ENCODE assay signal across 1 cellular context in the genomic region with DNA sequence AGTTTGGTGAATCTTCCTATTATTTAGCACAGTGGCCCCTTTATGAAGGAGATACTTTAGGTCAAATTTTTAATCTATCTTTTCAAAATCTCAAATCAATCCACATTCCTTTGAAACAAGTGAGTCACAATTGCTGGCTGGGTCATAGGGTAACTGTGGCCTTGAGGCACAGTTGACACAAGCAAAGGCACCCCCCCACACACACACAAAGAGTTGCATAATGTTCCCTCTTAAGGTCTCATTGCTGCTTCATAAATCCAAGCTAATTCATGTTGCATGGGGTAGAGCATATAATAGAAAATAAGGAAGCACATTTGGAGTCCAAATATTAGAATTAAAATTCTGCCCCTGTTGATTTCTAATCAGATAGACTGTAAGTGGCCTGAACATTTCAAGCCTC.
TF ChIP-seq lines count a peak whose summit lies in the region.

No MANE protein-coding gene starts in this region.

TF ChIP-seq in liver, 16 proteins besides CTCF, POLR2A, EP300 and RAD21:
- TF ChIP-seq HNF4A (conservative IDR thresholded peaks at IDR 0.05) (peak in 1 of 2 donors; percentile 36), FOXA2 (IDR thresholded peaks at IDR 0.05) (peak; percentile 51), GABPA (IDR thresholded peaks at IDR 0.05 in 1 of 2, conservative IDR thresholded peaks at IDR 0.05 in 1 of 2) (no peak), RXRA (IDR thresholded peaks at IDR 0.05) (peak in 1 of 2 donors; percentile 35), JUND (IDR thresholded peaks at IDR 0.05) (peak in 1 of 2 donors; percentile 54)
- TF ChIP-seq, protein P1, sequence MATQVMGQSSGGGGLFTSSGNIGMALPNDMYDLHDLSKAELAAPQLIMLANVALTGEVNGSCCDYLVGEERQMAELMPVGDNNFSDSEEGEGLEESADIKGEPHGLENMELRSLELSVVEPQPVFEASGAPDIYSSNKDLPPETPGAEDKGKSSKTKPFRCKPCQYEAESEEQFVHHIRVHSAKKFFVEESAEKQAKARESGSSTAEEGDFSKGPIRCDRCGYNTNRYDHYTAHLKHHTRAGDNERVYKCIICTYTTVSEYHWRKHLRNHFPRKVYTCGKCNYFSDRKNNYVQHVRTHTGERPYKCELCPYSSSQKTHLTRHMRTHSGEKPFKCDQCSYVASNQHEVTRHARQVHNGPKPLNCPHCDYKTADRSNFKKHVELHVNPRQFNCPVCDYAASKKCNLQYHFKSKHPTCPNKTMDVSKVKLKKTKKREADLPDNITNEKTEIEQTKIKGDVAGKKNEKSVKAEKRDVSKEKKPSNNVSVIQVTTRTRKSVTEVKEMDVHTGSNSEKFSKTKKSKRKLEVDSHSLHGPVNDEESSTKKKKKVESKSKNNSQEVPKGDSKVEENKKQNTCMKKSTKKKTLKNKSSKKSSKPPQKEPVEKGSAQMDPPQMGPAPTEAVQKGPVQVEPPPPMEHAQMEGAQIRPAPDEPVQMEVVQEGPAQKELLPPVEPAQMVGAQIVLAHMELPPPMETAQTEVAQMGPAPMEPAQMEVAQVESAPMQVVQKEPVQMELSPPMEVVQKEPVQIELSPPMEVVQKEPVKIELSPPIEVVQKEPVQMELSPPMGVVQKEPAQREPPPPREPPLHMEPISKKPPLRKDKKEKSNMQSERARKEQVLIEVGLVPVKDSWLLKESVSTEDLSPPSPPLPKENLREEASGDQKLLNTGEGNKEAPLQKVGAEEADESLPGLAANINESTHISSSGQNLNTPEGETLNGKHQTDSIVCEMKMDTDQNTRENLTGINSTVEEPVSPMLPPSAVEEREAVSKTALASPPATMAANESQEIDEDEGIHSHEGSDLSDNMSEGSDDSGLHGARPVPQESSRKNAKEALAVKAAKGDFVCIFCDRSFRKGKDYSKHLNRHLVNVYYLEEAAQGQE (IDR thresholded peaks at IDR 0.05), result no peak
